8 cellular contexts compared by ENCODE assay signal in genomic region chr1:149962039-149962647, GRCh38. TPM values are rescaled to one million over a fixed set of nuclear protein-coding genes. Genes with fewer than 3 reads are reported as not detected.
A peak's percentile ranks its signal among the peaks of the same experiment; 100 is the strongest.
DNase-seq lines count a peak whose midpoint lies in the region; ATAC-seq, FAIRE-seq and TF ChIP-seq lines count a peak whose summit lies in the region.

No MANE protein-coding gene starts in this region.

- DNase-seq in AG04449 (ENCODE audit: low read depth, low spot score) (peak; percentile 41), GM12892 (ENCODE audit: insufficient read length) (no peak), NCI-H187 treated with DMSO at 0.1 percent for 48 hours (lab: John Stamatoyannopoulos, UW) (peak; percentile 51), T-helper 17 cell (peak in 2 of 3 donors; percentile 16 to 17), caudate nucleus (lab: John Stamatoyannopoulos, UW) (peak in 35 of 61 donors; percentile 2 to 79 (median 26)), kidney epithelial cell (ENCODE audit: low read depth) (peak; percentile 47)
- peak; percentile 22 for DNase-seq in stimulated activated CD8-positive, alpha-beta memory T cell treated with anti-CD3 and anti-CD28 coated beads, Interleukin-12 subunit alpha, Interleukin-12 subunit beta, amount 100 ng/mL, for 1 hour (ENCODE audit: low read depth)

- H3K4me3 Mint-ChIP-seq in T-helper 17 cell = no peak overlapping the region

- H3K27ac ChIP-seq in caudate nucleus (ENCODE audit: low read depth, low read length) = peak overlapping the region; percentile 83

- CTCF ChIA-PET in AG04449 (lab: Yijun Ruan, JAX) = interaction anchor here (0.6 to 3.2 kb wide), 57 partner anchors 9 to 329 kb away, joined by 3 to 55 read pairs (median 6); partner anchors contain the start of gene MTMR11

- H3K36me3 Mint-ChIP-seq in T-helper 17 cell (ENCODE audit: low read depth) = peaks cover 12% of the 10 kb centered on the region

- H3K4me3 ChIP-seq in AG04449 (ENCODE audit: low read depth, low read length) (no peak overlapping the region), kidney epithelial cell (ENCODE audit: low read depth, low read length) (no peak overlapping the region)

- no peaks in the 10 kb centered on the region for H3K9me3 ChIP-seq in T-helper 17 cell (ENCODE audit: control insufficient read depth, low read length, poor library complexity, severe bottlenecking)

- FAIRE-seq in GM12892 (lab: Jason Lieb, UNC) = peak; percentile 62

- no peak for TF ChIP-seq POLR2A in GM12892 (IDR thresholded peaks at IDR 0.05; ENCODE audit: low read depth, low read length)

- H3K4me1 Mint-ChIP-seq in T-helper 17 cell = peaks cover 17% of the 10 kb centered on the region

- POLR2A ChIA-PET in AG04449 (lab: Yijun Ruan, JAX) = interaction anchor here (0.6 kb wide), 1 partner anchor 87 kb away, joined by 3 read pairs; no protein-coding TSS in a partner anchor

- ATAC-seq in T-helper 17 cell = peak; percentile 80
- ATAC-seq in GM19463 (IDR thresholded peaks at IDR 0.05; ENCODE audit: unreplicated experiment) = no peak

- no peaks in the 10 kb centered on the region for H3K27me3 ChIP-seq in kidney epithelial cell (ENCODE audit: control insufficient read depth, insufficient read depth, low read length)

- TF ChIP-seq CTCF in AG04449 (IDR thresholded peaks at IDR 0.05; ENCODE audit: insufficient read depth, low read length, missing control alignments) (peak; percentile 53), kidney epithelial cell (IDR thresholded peaks at IDR 0.05; ENCODE audit: insufficient read depth, low read length, poor library complexity, severe bottlenecking) (peak; percentile 64)

- H3K36me3 ChIP-seq in kidney epithelial cell (ENCODE audit: control insufficient read depth, insufficient read depth, low read length) = peaks cover 5% of the 10 kb centered on the region

- H3K27ac Mint-ChIP-seq in T-helper 17 cell = no peak overlapping the region

- no peaks in the 10 kb centered on the region for H3K27me3 Mint-ChIP-seq in T-helper 17 cell

RNA-seq across cellular contexts. Expression of gene MTMR11, which starts 25.5 kb away (rescaled TPM):
- polyA plus RNA-seq in GM12892 (2012; ENCODE audit: missing spikeins) = 1.0 TPM
- total RNA-seq in T-helper 17 cell (under 1 TPM; 0.35 to 0.73 TPM), kidney epithelial cell (14.1 and 27.9 TPM in 2 replicates)

RNA-seq across cellular contexts. Expression of gene SF3B4, which starts 34.5 kb away (rescaled TPM):
- polyA plus RNA-seq in GM12892 (2012; ENCODE audit: missing spikeins) = 37.6 TPM
- total RNA-seq in T-helper 17 cell = 10 to 100 TPM; 47.2 to 53.2 TPM
- total RNA-seq in kidney epithelial cell = 33.1 and 42.2 TPM in 2 replicates

RNA-seq across cellular contexts. Expression of gene SV2A, which starts 44.5 kb away (rescaled TPM):
- polyA plus RNA-seq in GM12892 (2012; ENCODE audit: missing spikeins) = 1.7 TPM
- total RNA-seq in T-helper 17 cell = 1 to 10 TPM; 4.6 to 4.7 TPM
- total RNA-seq in kidney epithelial cell = 13.2 and 14.1 TPM in 2 replicates

RNA-seq across cellular contexts. Expression of gene OTUD7B, which starts 48.4 kb away (rescaled TPM):
- polyA plus RNA-seq in GM12892 (2012; ENCODE audit: missing spikeins) = 5.7 TPM
- 10 to 100 TPM in 1 of 2 donors, 1 to 10 TPM in 1; 5.9 to 10.5 TPM for total RNA-seq in T-helper 17 cell
- total RNA-seq in kidney epithelial cell = 10.1 and 14.7 TPM in 2 replicates
